Comparison of ENCODE assay signal across 26 cellular contexts in the genomic region with DNA sequence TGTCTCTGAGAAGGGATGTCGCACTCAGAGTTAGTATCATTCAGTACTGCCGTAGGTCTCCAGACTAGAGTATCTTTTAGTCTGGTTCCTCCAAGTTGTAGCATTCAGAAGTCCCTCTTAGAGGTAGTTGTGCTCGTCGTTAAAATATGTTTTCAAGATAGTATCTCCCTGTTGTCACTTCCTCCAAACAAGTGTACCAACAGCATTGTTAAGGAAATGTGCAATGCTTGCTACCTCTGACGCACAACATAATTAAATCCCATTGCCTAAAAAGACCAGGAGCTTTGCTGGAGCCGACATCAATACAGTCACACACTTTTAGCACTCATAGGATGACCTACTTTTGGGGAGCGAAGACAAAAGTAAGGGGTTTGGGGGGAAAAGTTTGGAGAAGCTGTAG.
A peak's percentile ranks its signal among the peaks of the same experiment; 100 is the strongest.
DNase-seq lines count a peak whose midpoint lies in the region; ATAC-seq, FAIRE-seq and TF ChIP-seq lines count a peak whose summit lies in the region.
"Had no signal": no experiment of that assay in that cellular context is flagged by ENCODE, and none has a peak within 500 bp of the region (broad histone marks: within the 10 kb centered on the region; RNA-seq: fewer than 3 reads in every experiment).

No MANE protein-coding gene starts in this region.

- H3K14ac ChIP-seq in trophoblast cell (ENCODE audit: low read length), result no peak overlapping the region

- no peak overlapping the region for H4K8ac ChIP-seq in trophoblast cell (ENCODE audit: low read depth, low read length)

- no peak overlapping the region for H3K4ac ChIP-seq in trophoblast cell (ENCODE audit: low read depth, low read length)

- no peak overlapping the region for H2BK5ac ChIP-seq in trophoblast cell (ENCODE audit: low read depth, low read length, poor library complexity)

- peaks cover 8% of the 10 kb centered on the region for H3K27me3 Mint-ChIP-seq in astrocyte (ENCODE audit: low read depth, unreplicated experiment)

- no peak overlapping the region for H3K27ac ChIP-seq in astrocyte (ENCODE audit: low read depth, low read length)
- H3K27ac ChIP-seq in trophoblast cell (ENCODE audit: low read depth, low read length), result no peak overlapping the region
- H3K27ac ChIP-seq: A549; BLaER1 treated with 17β-estradiol and CSF1 and Interleukin-3, amounts not matched to agents 10 nM and 100 nM had no signal

- no peaks in the 10 kb centered on the region for H3K36me3 Mint-ChIP-seq in astrocyte (ENCODE audit: low read depth, unreplicated experiment)
- H3K36me3 Mint-ChIP-seq: CD14-positive monocyte; CD8-positive, alpha-beta memory T cell had no signal

- H3K9ac ChIP-seq in astrocyte (ENCODE audit: low read length) (no peak overlapping the region), trophoblast cell (ENCODE audit: low read length) (no peak overlapping the region)
- H3K9ac ChIP-seq: BLaER1 treated with 17β-estradiol and CSF1 and Interleukin-3, amounts not matched to agents 10 nM and 100 nM had no signal

- peak; percentile 49 for FAIRE-seq in astrocyte (lab: Jason Lieb, UNC)
- FAIRE-seq: A549, D721Med, GM12891, GM18507, H54 had no signal

- no peak overlapping the region for H3K27ac Mint-ChIP-seq in astrocyte (ENCODE audit: unreplicated experiment)
- H3K27ac Mint-ChIP-seq: CD14-positive monocyte; CD4-positive, alpha-beta T cell; CD8-positive, alpha-beta memory T cell had no signal

- H3K79me1 ChIP-seq in trophoblast cell (ENCODE audit: low read length), result no peaks in the 10 kb centered on the region

- H2AK5ac ChIP-seq in trophoblast cell (ENCODE audit: low read length), result no peak overlapping the region

- no peak overlapping the region for H2BK120ac ChIP-seq in trophoblast cell (ENCODE audit: insufficient read depth, low read length, poor library complexity)

- no peak for TF ChIP-seq CTCF in astrocyte (IDR thresholded peaks at IDR 0.05; ENCODE audit: insufficient read depth, low read depth, low read length)

- H3K79me2 ChIP-seq in astrocyte (ENCODE audit: insufficient read depth, low read length), result no peaks in the 10 kb centered on the region
- no peaks in the 10 kb centered on the region for H3K79me2 ChIP-seq in trophoblast cell (ENCODE audit: control insufficient read depth, insufficient read depth, low read length, poor library complexity)

- no peak for ATAC-seq in HG02981 (IDR thresholded peaks at IDR 0.05; ENCODE audit: unreplicated experiment)
- ATAC-seq in HG03095 (IDR thresholded peaks at IDR 0.05; ENCODE audit: unreplicated experiment), result no peak
- ATAC-seq: A549 had no signal

- no peak overlapping the region for H4K12ac ChIP-seq in trophoblast cell (ENCODE audit: low read depth, low read length)

- H3K36me3 ChIP-seq in astrocyte (ENCODE audit: insufficient read depth, low read length) (no peaks in the 10 kb centered on the region), trophoblast cell (ENCODE audit: control insufficient read depth in 1 of 2, insufficient read depth in 2 of 2, low read length in 2 of 2) (no peaks in the 10 kb centered on the region)
- H3K36me3 ChIP-seq: BE2C, HAP-1 had no signal

- H2AFZ ChIP-seq in astrocyte (ENCODE audit: low read depth, low read length), result no peak overlapping the region
- no peak overlapping the region for H2AFZ ChIP-seq in trophoblast cell (ENCODE audit: insufficient read depth, low read length, poor library complexity)

- H3K9me3 ChIP-seq in astrocyte (ENCODE audit: insufficient read depth, low read depth, low read length) (no peaks in the 10 kb centered on the region), trophoblast cell (ENCODE audit: insufficient read depth, low read depth, low read length) (no peaks in the 10 kb centered on the region)
- H3K9me3 ChIP-seq: A549, BE2C, HAP-1 had no signal

- peaks cover 29% of the 10 kb centered on the region for H3K27me3 ChIP-seq in astrocyte (ENCODE audit: insufficient read depth, low read length)
- H3K27me3 ChIP-seq in trophoblast cell (ENCODE audit: insufficient read depth, low read length), result no peaks in the 10 kb centered on the region
- H3K27me3 ChIP-seq: BE2C; BLaER1 treated with 17β-estradiol and CSF1 and Interleukin-3, amounts not matched to agents 10 nM and 100 nM had no signal

- H4K20me1 ChIP-seq in astrocyte (ENCODE audit: insufficient read depth, low read length), result no peaks in the 10 kb centered on the region
- H4K20me1 ChIP-seq: BLaER1 treated with 17β-estradiol and CSF1 and Interleukin-3, amounts not matched to agents 10 nM and 100 nM had no signal

- H3K23ac ChIP-seq in trophoblast cell (ENCODE audit: low read length), result no peak overlapping the region

- H3K9me3 Mint-ChIP-seq in astrocyte (ENCODE audit: unreplicated experiment), result peaks cover 3% of the 10 kb centered on the region
- H3K9me3 Mint-ChIP-seq: CD4-positive, alpha-beta T cell; CD8-positive, alpha-beta memory T cell had no signal

- H3K4me1 Mint-ChIP-seq in astrocyte (ENCODE audit: low read depth, unreplicated experiment), result peaks cover 6% of the 10 kb centered on the region
- H3K4me1 Mint-ChIP-seq: CD14-positive monocyte; CD8-positive, alpha-beta memory T cell had no signal

- H2BK12ac ChIP-seq in trophoblast cell (ENCODE audit: low read length), result no peak overlapping the region

- no peak overlapping the region for H3K18ac ChIP-seq in trophoblast cell (ENCODE audit: low read length)

- H3K4me1 ChIP-seq in astrocyte (ENCODE audit: insufficient read depth, low read length), result peaks cover 3% of the 10 kb centered on the region
- H3K4me1 ChIP-seq in trophoblast cell (ENCODE audit: control insufficient read depth in 1 of 2, insufficient read depth in 2 of 2, low read length in 2 of 2), result peaks cover 0 to 2% of the 10 kb centered on the region in 2 experiments
- H3K4me1 ChIP-seq: A549; BE2C; BLaER1 treated with 17β-estradiol and CSF1 and Interleukin-3, amounts not matched to agents 10 nM and 100 nM; HAP-1 had no signal

- H3K4me2 ChIP-seq in astrocyte (ENCODE audit: low read length), result no peak overlapping the region
- H3K4me2 ChIP-seq in trophoblast cell (ENCODE audit: low read length), result no peak overlapping the region
- H3K4me2 ChIP-seq: A549; BLaER1 treated with 17β-estradiol and CSF1 and Interleukin-3, amounts not matched to agents 10 nM and 100 nM had no signal

- no CpG with 5 or more reads among the region's 7 CpGs for WGBS in trophoblast cell (ENCODE audit: extremely low coverage, insufficient coverage, insufficient read length)

- H3K4me3 ChIP-seq in astrocyte (ENCODE audit: insufficient read depth, low read depth, low read length), result no peak overlapping the region
- H3K4me3 ChIP-seq in trophoblast cell (ENCODE audit: low read depth, low read length), result no peak overlapping the region
- H3K4me3 ChIP-seq: A549; BLaER1 treated with 17β-estradiol and CSF1 and Interleukin-3, amounts not matched to agents 10 nM and 100 nM; HAP-1 had no signal

- no peak overlapping the region for H3K4me3 Mint-ChIP-seq in astrocyte (ENCODE audit: unreplicated experiment)
- H3K4me3 Mint-ChIP-seq: CD14-positive monocyte; CD4-positive, alpha-beta T cell; CD8-positive, alpha-beta memory T cell had no signal

- DNase-seq in NOMO-1 treated with DMSO at 0.1 percent for 48 hours (lab: John Stamatoyannopoulos, UW; ENCODE audit: unreplicated experiment) (peak; percentile 28), NOMO-1 treated with dmso at 0.1 percent for 144 hours (lab: John Stamatoyannopoulos, UW; ENCODE audit: unreplicated experiment) (no peak), astrocyte (ENCODE audit: low read depth) (no peak), trophoblast cell (peak; percentile 71 to 91), amniotic stem cell (lab: John Stamatoyannopoulos, UW) (no peak)
- DNase-seq: 8988T; ACHN; AML-193; BE2C; CD4-positive, alpha-beta T cell; CD8-positive, alpha-beta memory T cell; DMS 273 treated with DMSO at 0.1 percent for 48 hours; DMS79; EL; GDM1; GOT3 had no signal

- H4K91ac ChIP-seq in trophoblast cell (ENCODE audit: low read depth, low read length), result no peak overlapping the region

Comparison
In these comparisons a context has a peak if more than half of its experiments do, and no peak if none do; other contexts are left out.
1. DNase-seq: peak in NOMO-1 treated with DMSO at 0.1 percent for 48 hours (single experiment) and trophoblast cell (2 of 2); none in NOMO-1 treated with dmso at 0.1 percent for 144 hours (single experiment), astrocyte (single experiment) and amniotic stem cell (single experiment).